ENCODE assay signal across 1 cellular context in genomic region chr6:159725208-159725607, GRCh38.
TF ChIP-seq lines count a peak whose summit lies in the region.

No MANE protein-coding gene starts in this region.

TF ChIP-seq in HepG2, 621 proteins besides CTCF, POLR2A, EP300 and RAD21:
- TF ChIP-seq ARNT2 (CRISPR knock-in tag; IDR thresholded peaks at IDR 0.05; ENCODE audit: low read depth) = peak; percentile 32; the same call in 1 of the 2 replicates
- peak; percentile 47; the same call in 1 of the 2 replicates for TF ChIP-seq ZNF362 (CRISPR knock-in tag; IDR thresholded peaks at IDR 0.05; ENCODE audit: borderline replicate concordance)
- TF ChIP-seq SMAD9 (CRISPR knock-in tag; IDR thresholded peaks at IDR 0.05) = 0 out of 2 replicates have a peak, but pooled peaks have one; percentile 1
- TF ChIP-seq ZNF121 (CRISPR knock-in tag; IDR thresholded peaks at IDR 0.05) = peak; percentile 93
